In genomic region chr6:163338671-163339405, GRCh38 we compare ENCODE assay signal across 8 cellular contexts.
A peak's percentile ranks its signal among the peaks of the same experiment; 100 is the strongest.
DNase-seq lines count a peak whose midpoint lies in the region; ATAC-seq lines count a peak whose summit lies in the region.

No MANE protein-coding gene starts in this region.

- DNase-seq in EL (peak; percentile 19), SW480 (ENCODE audit: low spot score) (peak; percentile 46), globus pallidus (ENCODE audit: low spot score) (peak; percentile 97), non-pigmented ciliary epithelial cell (ENCODE audit: low read depth) (peak; percentile 71)
- no peak for DNase-seq in activated CD8-positive, alpha-beta memory T cell treated with anti-CD3 and anti-CD28 coated beads, Interleukin-2, amount 50 U/mL, for 4 hours

- ATAC-seq in GM21619 (IDR thresholded peaks at IDR 0.05; ENCODE audit: unreplicated experiment), result no peak
- ATAC-seq in HG02642 (IDR thresholded peaks at IDR 0.05; ENCODE audit: poor library complexity, unreplicated experiment), result no peak
- ATAC-seq in GM18502 (IDR thresholded peaks at IDR 0.05; ENCODE audit: poor library complexity, unreplicated experiment), result no peak
